ENCODE assay signal across 9 cellular contexts in the genomic region with DNA sequence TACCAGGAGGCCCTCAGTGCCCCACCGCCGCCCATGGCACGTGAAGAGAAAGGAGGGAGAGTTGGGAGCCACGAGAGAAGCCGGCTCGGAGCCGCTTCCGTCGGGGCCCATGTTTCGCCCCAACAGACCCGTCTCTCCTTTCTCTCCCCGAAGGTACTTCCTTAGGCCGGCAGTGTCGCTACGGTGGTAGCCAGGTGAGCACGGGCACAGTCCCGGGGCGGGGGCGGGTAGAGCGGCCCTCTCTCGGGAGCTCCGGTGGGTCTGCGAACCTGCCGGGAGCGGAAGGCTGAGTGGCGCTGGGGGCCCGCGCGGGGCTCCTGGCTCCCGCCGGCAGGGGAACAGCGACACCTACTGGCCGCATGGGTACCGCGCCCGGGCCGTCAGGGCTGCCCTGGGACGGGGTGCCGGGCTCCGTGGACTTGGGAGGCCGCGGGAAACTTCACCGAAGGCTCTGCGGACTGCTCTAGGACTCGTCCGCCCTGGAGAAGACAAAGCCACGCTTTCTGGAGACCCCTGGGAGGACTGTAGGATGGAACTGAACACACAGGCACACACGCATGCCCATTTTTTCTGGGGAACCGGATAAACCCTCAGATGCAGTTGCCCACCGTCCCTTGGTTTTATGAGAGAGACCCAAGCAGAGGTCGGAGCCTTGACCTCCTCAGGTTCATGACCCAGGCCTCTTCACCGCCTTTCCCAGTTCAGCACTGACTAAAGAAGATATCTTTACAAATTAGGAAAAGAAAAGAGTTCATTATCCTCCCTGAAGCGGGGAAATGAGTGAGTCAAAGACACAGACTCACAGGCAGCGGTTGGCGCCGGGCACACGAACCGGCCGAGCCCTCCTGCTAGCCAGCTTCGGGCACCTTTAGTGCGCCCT.
DNase-seq lines count a peak whose midpoint lies in the region; ATAC-seq and TF ChIP-seq lines count a peak whose summit lies in the region.
"Had no signal": no experiment of that assay in that cellular context is flagged by ENCODE, and none has a peak within 500 bp of the region (broad histone marks: within the 10 kb centered on the region; RNA-seq: fewer than 3 reads in every experiment).

No MANE protein-coding gene starts in this region.

- peak overlapping the region in 3 of 7 donors; percentile 19 to 84 (median 66) for H3K27ac Mint-ChIP-seq in CD4-positive, alpha-beta memory T cell

- no peak overlapping the region for H2AFZ ChIP-seq in neuron (ENCODE audit: low read depth, low read length)

- peaks cover 0 to 27% (median 13%) of the 10 kb centered on the region in 8 donors for H3K9me3 Mint-ChIP-seq in CD4-positive, alpha-beta memory T cell

- H3K9ac ChIP-seq in subcutaneous abdominal adipose tissue (ENCODE audit: low read length in 5 of 5): no peak overlapping the region

- no peak overlapping the region for H3K4me3 ChIP-seq in CD4-positive, alpha-beta memory T cell (ENCODE audit: low read length in 2 of 2)
- H3K4me3 ChIP-seq in fibroblast of the aortic adventitia (ENCODE audit: low read depth, low read length) (peak overlapping the region; percentile 45), neuron (ENCODE audit: low read length) (peak overlapping the region; percentile 90), subcutaneous abdominal adipose tissue (ENCODE audit: low read depth in 1 of 5, low read length in 5 of 5) (peak overlapping the region in 4 of 5 donors; percentile 27 to 60 (median 48))

- H3K27me3 Mint-ChIP-seq in CD4-positive, alpha-beta memory T cell: peaks cover 59 to 69% of the 10 kb centered on the region in 2 donors

- ATAC-seq in GM19438 (IDR thresholded peaks at IDR 0.05; ENCODE audit: low read depth, unreplicated experiment) (peak; percentile 79), HG03469 (IDR thresholded peaks at IDR 0.05; ENCODE audit: unreplicated experiment) (peak; percentile 63)

- peak overlapping the region in 7 of 8 donors; percentile 6 to 69 (median 56) for H3K4me3 Mint-ChIP-seq in CD4-positive, alpha-beta memory T cell

- no peaks in the 10 kb centered on the region for H3K36me3 ChIP-seq in CD4-positive, alpha-beta memory T cell (ENCODE audit: insufficient read depth, low read length)
- no peaks in the 10 kb centered on the region for H3K36me3 ChIP-seq in neuron (ENCODE audit: insufficient read depth, low read length)
- no peaks in the 10 kb centered on the region for H3K36me3 ChIP-seq in subcutaneous abdominal adipose tissue (ENCODE audit: control insufficient read depth in 5 of 5, insufficient read depth in 5 of 5, low read length in 5 of 5)

- peak; percentile 86 for TF ChIP-seq CTCF in fibroblast of the aortic adventitia (IDR thresholded peaks at IDR 0.05; ENCODE audit: insufficient read depth, low read length)

- peak; percentile 62 to 82 (median 71) for DNase-seq in CD4-positive, alpha-beta memory T cell
- DNase-seq in activated T-helper 1 cell treated with Interleukin-2 at 50 U/mL for 16 hours (ENCODE audit: low read depth) (peak; percentile 58), fibroblast of the aortic adventitia (ENCODE audit: low read depth) (peak; percentile 39)

- H3K27ac ChIP-seq in CD4-positive, alpha-beta memory T cell (ENCODE audit: low read depth, low read length): no peak overlapping the region
- no peak overlapping the region for H3K27ac ChIP-seq in subcutaneous abdominal adipose tissue (ENCODE audit: low read depth, low read length)
- H3K27ac ChIP-seq: epithelial cell of prostate had no signal

- H3K4me1 ChIP-seq in CD4-positive, alpha-beta memory T cell (ENCODE audit: insufficient read depth, low read length): peaks cover 18% of the 10 kb centered on the region
- H3K4me1 ChIP-seq in neuron (ENCODE audit: insufficient read depth, low read length): peaks cover 56% of the 10 kb centered on the region
- H3K4me1 ChIP-seq in subcutaneous abdominal adipose tissue (ENCODE audit: control insufficient read depth in 5 of 5, insufficient read depth in 5 of 5, low read length in 5 of 5): peaks cover under 1 to 28% (median 21%) of the 10 kb centered on the region in 5 donors

- no peaks in the 10 kb centered on the region for H3K9me3 ChIP-seq in CD4-positive, alpha-beta memory T cell (ENCODE audit: control insufficient read depth in 1 of 2, low read length in 2 of 2)
- H3K9me3 ChIP-seq in neuron (ENCODE audit: low read length): no peaks in the 10 kb centered on the region
- H3K9me3 ChIP-seq in subcutaneous abdominal adipose tissue (ENCODE audit: control insufficient read depth in 5 of 5, low read length in 5 of 5): peaks cover 0 to 6% (median 0%) of the 10 kb centered on the region in 5 donors

- CTCF ChIA-PET in CD4-positive, alpha-beta memory T cell (lab: Charles Lee; ENCODE audit: partially characterized antibody): interaction anchor here (0.6 to 5.3 kb wide), 11 partner anchors 8 to 906 kb away, joined by 3 to 75 read pairs (median 3); no protein-coding TSS in a partner anchor

- peaks cover 0 to 2% of the 10 kb centered on the region in 2 donors for H3K36me3 Mint-ChIP-seq in CD4-positive, alpha-beta memory T cell

- intact Hi-C loops in CD4-positive, alpha-beta memory T cell (cut with micrococcal nuclease): loop anchor here (1.0 to 10.0 kb wide), 6 partner anchors 11 to 1800 kb away; partner anchors contain the start of genes CCNH and TMEM161B

- peaks cover 5 to 31% (median 19%) of the 10 kb centered on the region in 4 donors for H3K4me1 Mint-ChIP-seq in CD4-positive, alpha-beta memory T cell

- POLR2A ChIA-PET in CD4-positive, alpha-beta memory T cell (lab: Charles Lee; ENCODE audit: partially characterized antibody): no interaction called here

- peaks cover 74% of the 10 kb centered on the region for H3K27me3 ChIP-seq in CD4-positive, alpha-beta memory T cell (ENCODE audit: insufficient read depth, low read length)
- peaks cover 37% of the 10 kb centered on the region for H3K27me3 ChIP-seq in neuron (ENCODE audit: insufficient read depth, low read length)
- peaks cover 58 to 93% (median 79%) of the 10 kb centered on the region in 5 donors for H3K27me3 ChIP-seq in subcutaneous abdominal adipose tissue (ENCODE audit: control insufficient read depth in 5 of 5, insufficient read depth in 4 of 5, low read length in 5 of 5)

TF ChIP-seq in PFSK-1, 5 proteins besides CTCF, POLR2A, EP300 and RAD21:
- TF ChIP-seq FOXP2 (optimal IDR thresholded peaks at IDR 0.05; ENCODE audit: borderline replicate concordance, extremely low read depth, extremely low read length, insufficient read depth) (peak; percentile 66), POLR2AphosphoS5 (IDR thresholded peaks at IDR 0.05; ENCODE audit: low read depth, low read length) (no peak)

Comparison
In these comparisons a context has a peak if more than half of its experiments do, and no peak if none do; other contexts are left out.
1. H3K4me3 ChIP-seq: peak in fibroblast of the aortic adventitia (single experiment), neuron (single experiment) and subcutaneous abdominal adipose tissue (4 of 5); none in CD4-positive, alpha-beta memory T cell (0 of 2).
2. Peak in every context shown above with its lines, with median percentiles within 50 percentile points of each other: DNase-seq.